In genomic region chr6:41371461-41371991, GRCh38 we compare ENCODE assay signal across 8 cellular contexts. TPM values are rescaled to one million over a fixed set of nuclear protein-coding genes. Genes with fewer than 3 reads are reported as not detected.
DNase-seq lines count a peak whose midpoint lies in the region; ATAC-seq and TF ChIP-seq lines count a peak whose summit lies in the region.

No MANE protein-coding gene starts in this region.

- H3K9me3 ChIP-seq in GM23248 (ENCODE audit: low read depth) (no peaks in the 10 kb centered on the region), SK-N-SH (no peaks in the 10 kb centered on the region)
- H3K9me3 ChIP-seq in naive thymus-derived CD4-positive, alpha-beta T cell (ENCODE audit: control insufficient read depth in 2 of 3, low read length in 3 of 3), result no peaks in the 10 kb centered on the region

- no peaks in the 10 kb centered on the region for H3K4me1 ChIP-seq in GM23248 (ENCODE audit: insufficient read depth)
- H3K4me1 ChIP-seq in SK-N-SH (ENCODE audit: control insufficient read depth in 1 of 2, insufficient read depth in 2 of 2, low read depth in 1 of 2, low read length in 1 of 2), result peaks cover 2 to 3% of the 10 kb centered on the region in 2 experiments; a peak in 1 of 4 replicates
- H3K4me1 ChIP-seq in naive thymus-derived CD4-positive, alpha-beta T cell (ENCODE audit: control insufficient read depth in 2 of 2, insufficient read depth in 2 of 2, low read length in 2 of 2), result peaks cover 7 to 29% of the 10 kb centered on the region in 2 donors

- H3K27ac ChIP-seq in GM23248 (no peak overlapping the region), SK-N-SH (ENCODE audit: low read depth in 2 of 2, low read length in 1 of 2) (no peak overlapping the region)
- H3K27ac ChIP-seq in naive thymus-derived CD4-positive, alpha-beta T cell (ENCODE audit: low read depth, low read length), result no peak overlapping the region

- H3K4me2 ChIP-seq in GM23248 (ENCODE audit: unreplicated experiment) (peak overlapping the region; percentile 55), SK-N-SH (peak overlapping the region; percentile 71)

- CTCF ChIA-PET in SK-N-SH (lab: Yijun Ruan, JAX), result interaction anchor here (0.8 to 12.1 kb wide), 15 partner anchors 12 to 415 kb away, joined by 3 to 285 read pairs (median 6); partner anchors contain the start of genes NCR2 and TOMM6
- CTCF ChIA-PET in naive thymus-derived CD4-positive, alpha-beta T cell (lab: Charles Lee), result interaction anchor here (0.5 to 1.9 kb wide), 2 partner anchors 39 to 312 kb away, joined by 4 to 8 read pairs; no protein-coding TSS in a partner anchor

- H3K27me3 ChIP-seq in GM23248 (replicated peaks; ENCODE audit: insufficient read depth) (peaks cover 56% of the 10 kb centered on the region), SK-N-SH (ENCODE audit: insufficient read depth) (peaks cover 83% of the 10 kb centered on the region)
- peaks cover 7 to 13% of the 10 kb centered on the region in 2 donors for H3K27me3 ChIP-seq in naive thymus-derived CD4-positive, alpha-beta T cell (ENCODE audit: control insufficient read depth in 2 of 2, insufficient read depth in 2 of 2, low read length in 2 of 2)

- in situ Hi-C loops in GM23248 (cut with MboI), result loop anchor here (25.0 kb wide), 1 partner anchor 666 kb away; no protein-coding TSS in a partner anchor

- no peaks in the 10 kb centered on the region for H3K79me2 ChIP-seq in GM23248 (ENCODE audit: insufficient read depth)
- no peaks in the 10 kb centered on the region for H3K79me2 ChIP-seq in SK-N-SH (ENCODE audit: insufficient read depth)

- H3K36me3 ChIP-seq in GM23248 (ENCODE audit: low read depth) (no peaks in the 10 kb centered on the region), SK-N-SH (replicated peaks in 1 of 2; ENCODE audit: control insufficient read depth in 1 of 2, insufficient read depth in 2 of 2, low read length in 1 of 2) (no peaks in the 10 kb centered on the region)
- no peaks in the 10 kb centered on the region for H3K36me3 ChIP-seq in naive thymus-derived CD4-positive, alpha-beta T cell (ENCODE audit: control insufficient read depth in 2 of 3, insufficient read depth in 3 of 3, low read length in 3 of 3)

- peaks cover 26 to 54% (median 39%) of the 10 kb centered on the region in 7 donors for H3K4me1 Mint-ChIP-seq in naive thymus-derived CD4-positive, alpha-beta T cell

- no peak for TF ChIP-seq RAD21 in SK-N-SH (IDR thresholded peaks at IDR 0.05; ENCODE audit: low read length)

- no peak for TF ChIP-seq EP300 in SK-N-SH (IDR thresholded peaks at IDR 0.05; ENCODE audit: borderline replicate concordance in 1 of 2, low read depth in 1 of 2, low read length in 1 of 2)

- peaks cover 64 to 87% (median 70%) of the 10 kb centered on the region in 5 donors for H3K27me3 Mint-ChIP-seq in naive thymus-derived CD4-positive, alpha-beta T cell

- H2AFZ ChIP-seq in GM23248 (peak overlapping the region; percentile 70), SK-N-SH (ENCODE audit: low read depth) (no peak overlapping the region)

- peak overlapping the region; percentile 75 to 92 (median 86) for H3K4me3 Mint-ChIP-seq in naive thymus-derived CD4-positive, alpha-beta T cell

- H3K9me2 ChIP-seq in GM23248 (ENCODE audit: insufficient read depth) (no peaks in the 10 kb centered on the region), SK-N-SH (no peaks in the 10 kb centered on the region)

- POLR2A ChIA-PET in SK-N-SH (lab: Yijun Ruan, JAX), result interaction anchor here (0.7 kb wide), 1 partner anchor 32 kb away, joined by 3 read pairs; no protein-coding TSS in a partner anchor
- POLR2A ChIA-PET in naive thymus-derived CD4-positive, alpha-beta T cell (lab: Charles Lee), result no interaction called here

- H3K36me3 Mint-ChIP-seq in naive thymus-derived CD4-positive, alpha-beta T cell, result no peaks in the 10 kb centered on the region

- H3K4me3 ChIP-seq in GM23248, result peak overlapping the region; percentile 53
- peak overlapping the region; percentile 16 to 48; a peak in 3 of 4 replicates for H3K4me3 ChIP-seq in SK-N-SH (ENCODE audit: low read depth in 2 of 2, low read length in 1 of 2)
- H3K4me3 ChIP-seq in naive thymus-derived CD4-positive, alpha-beta T cell (ENCODE audit: low read length), result peak overlapping the region; percentile 43

- H3K27ac Mint-ChIP-seq in naive thymus-derived CD4-positive, alpha-beta T cell, result peak overlapping the region in 1 of 9 donors; percentile 79

- DNase-seq in GM23248, result peak; percentile 70
- peak; percentile 66 for DNase-seq in SK-N-SH
- DNase-seq in naive thymus-derived CD4-positive, alpha-beta T cell, result no peak
- no peak for DNase-seq in 8988T
- DNase-seq in cerebellar nuclear complex (lab: John Stamatoyannopoulos, UW), result no peak
- DNase-seq in GM20000 (ENCODE audit: low spot score), result no peak
- no peak for DNase-seq in SW480 (ENCODE audit: low spot score)

- no peaks in the 10 kb centered on the region for H3F3A ChIP-seq in GM23248 (ENCODE audit: insufficient read depth)
- H3F3A ChIP-seq in SK-N-SH (replicated peaks; ENCODE audit: insufficient read depth), result peaks cover 3% of the 10 kb centered on the region

- peak; percentile 36 for ATAC-seq in esophagus mucosa
- ATAC-seq in naive thymus-derived CD4-positive, alpha-beta T cell, result no peak

- intact Hi-C loops in naive thymus-derived CD4-positive, alpha-beta T cell (cut with micrococcal nuclease), result no loop called here

- peaks cover 0 to 4% (median 0%) of the 10 kb centered on the region in 11 donors for H3K9me3 Mint-ChIP-seq in naive thymus-derived CD4-positive, alpha-beta T cell

- WGBS in GM23248 (ENCODE audit: low coverage in 1 of 2, low lambda C conversion rate in 2 of 2, missing lambda C conversion rate in 2 of 2), 2 experiments, result 6 to 9% methylated on average over 39 of the region's 39 CpGs
- whole genome bisulfite sequencing in SK-N-SH (ENCODE audit: low lambda C conversion rate), result 13% methylated on average over 37 of the region's 39 CpGs

- no peak overlapping the region for H3K9ac ChIP-seq in GM23248
- H3K9ac ChIP-seq in SK-N-SH, result no peak overlapping the region

- H4K20me1 ChIP-seq in GM23248 (ENCODE audit: insufficient read depth) (no peaks in the 10 kb centered on the region), SK-N-SH (ENCODE audit: insufficient read depth) (no peaks in the 10 kb centered on the region)

- TF ChIP-seq CTCF in SK-N-SH (IDR thresholded peaks at IDR 0.05) (peak; percentile 30), GM20000 (IDR thresholded peaks at IDR 0.05; ENCODE audit: extremely low read depth, missing control alignments) (no peak)

TF ChIP-seq in SK-N-SH, 30 proteins besides CTCF, POLR2A, EP300 and RAD21:
- no peak for TF ChIP-seq MXI1 (IDR thresholded peaks at IDR 0.05; ENCODE audit: low read depth, low read length)

RNA-seq across cellular contexts. Expression of gene NCR2, which starts 36.1 kb away (rescaled TPM):
- total RNA-seq in GM23248 (2014; rRNA removed; shearing (Covaris generic)), result not detected in 2 replicates
- not detected in 2 replicates for polyA plus RNA-seq in GM23248 (2016; fragmentation: Nextera tagmentation; extraction: Ambion mirVana)
- polyA plus RNA-seq in SK-N-SH (2012; rRNA removed), result not detected in 2 replicates
- not detected in 2 replicates for polyA plus RNA-seq in SK-N-SH (2012; cell fraction: cytosol; rRNA removed)
- polyA plus RNA-seq in SK-N-SH (2012; cell fraction: nucleus; rRNA removed), result not detected in 2 replicates
- not detected for total RNA-seq in esophagus mucosa
- not detected for total RNA-seq in naive thymus-derived CD4-positive, alpha-beta T cell
- polyA plus RNA-seq in naive thymus-derived CD4-positive, alpha-beta T cell, result not detected

Comparison
In these comparisons a context has a peak if more than half of its experiments do, and no peak if none do; other contexts are left out.
1. DNase-seq: peak in GM23248 (single experiment) and SK-N-SH (single experiment); none in naive thymus-derived CD4-positive, alpha-beta T cell (0 of 9), 8988T (single experiment), cerebellar nuclear complex (0 of 2), GM20000 (single experiment) and SW480 (single experiment).
2. Peak in every context shown above with its lines, with median percentiles within 50 percentile points of each other: H3K4me3 ChIP-seq.